In the genomic region with DNA sequence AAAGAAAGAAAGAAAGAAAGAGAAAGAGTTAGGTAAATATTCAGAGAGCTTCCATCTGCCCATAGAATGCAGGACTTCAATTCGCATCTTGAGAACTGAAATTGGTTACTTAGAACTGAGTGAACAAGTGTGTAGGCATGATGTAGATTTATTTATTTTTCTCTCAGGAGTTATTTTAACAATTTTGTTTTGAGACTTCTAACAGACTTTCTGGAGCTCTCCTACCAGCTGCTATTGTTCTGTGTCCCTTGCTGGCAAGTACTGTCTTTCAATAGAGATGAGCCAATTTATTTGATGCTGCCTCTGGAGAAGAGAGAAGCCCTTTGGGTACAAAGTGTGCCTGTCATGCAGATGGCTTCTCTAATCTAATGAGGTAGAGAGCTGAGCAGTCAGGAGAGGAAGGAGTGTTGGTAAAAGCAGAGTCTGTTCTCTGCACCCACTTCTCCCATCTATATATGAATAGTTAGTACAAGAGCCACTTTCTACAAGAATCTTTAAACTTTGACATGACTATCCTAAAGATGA, we compare ENCODE assay signal across 22 cellular contexts.
DNase-seq lines count a peak whose midpoint lies in the region; ATAC-seq and TF ChIP-seq lines count a peak whose summit lies in the region.
"Had no signal": no experiment of that assay in that cellular context is flagged by ENCODE, and none has a peak within 500 bp of the region (broad histone marks: within the 10 kb centered on the region; RNA-seq: fewer than 3 reads in every experiment).

No MANE protein-coding gene starts in this region.

- peaks cover 23% of the 10 kb centered on the region for H3K36me3 ChIP-seq in A673 (ENCODE audit: insufficient read depth, low read length, poor library complexity, severe bottlenecking)
- H3K36me3 ChIP-seq: breast epithelium, heart right ventricle, right lobe of liver, spleen had no signal

- intact Hi-C loops in A673 (cut with micrococcal nuclease; ENCODE audit: unreplicated experiment): loop anchor here (2.0 to 10.0 kb wide), 2 partner anchors 191 to 253 kb away; no protein-coding TSS in a partner anchor

- peak overlapping the region; percentile 6 for H3K4me3 ChIP-seq in A673 (ENCODE audit: low read depth, low read length, poor library complexity, severe bottlenecking)
- H3K4me3 ChIP-seq: breast epithelium, heart right ventricle, right lobe of liver, spleen had no signal

- TF ChIP-seq CTCF in A673 (conservative IDR thresholded peaks at IDR 0.05; ENCODE audit: low read depth, low read length): no peak

- peak overlapping the region; percentile 92 for H3K27ac ChIP-seq in A673 (ENCODE audit: low read depth, low read length, poor library complexity, severe bottlenecking)
- H3K27ac ChIP-seq: breast epithelium, heart right ventricle, right lobe of liver, spleen had no signal

- H3K4me1 ChIP-seq in A673 (ENCODE audit: insufficient read depth, low read length, poor library complexity, severe bottlenecking): peaks cover 70% of the 10 kb centered on the region
- H3K4me1 ChIP-seq: breast epithelium, heart right ventricle, right lobe of liver, spleen had no signal

- CTCF ChIA-PET in A673 (lab: Charles Lee): interaction anchor here (1.2 kb wide), 1 partner anchor 243 kb away, joined by 3 read pairs; no protein-coding TSS in a partner anchor

- no peak for ATAC-seq in GM21737 (IDR thresholded peaks at IDR 0.05; ENCODE audit: unreplicated experiment)
- ATAC-seq: heart right ventricle, right lobe of liver had no signal

- no peaks in the 10 kb centered on the region for H3K27me3 ChIP-seq in A673 (replicated peaks; ENCODE audit: insufficient read depth, low read depth, low read length, poor library complexity)
- H3K27me3 ChIP-seq: breast epithelium, heart right ventricle, right lobe of liver, spleen had no signal

- H3K9me3 ChIP-seq in A673 (ENCODE audit: low read depth, low read length, poor library complexity, severe bottlenecking): no peaks in the 10 kb centered on the region
- H3K9me3 ChIP-seq: breast epithelium, right lobe of liver had no signal

- POLR2A ChIA-PET in A673 (lab: Charles Lee; ENCODE audit: low non-redundant PET): interaction anchor here (0.7 kb wide), 1 partner anchor 35 kb away, joined by 9 read pairs; no protein-coding TSS in a partner anchor

- TSS peak; percentile 63 for BruUV-seq in A673 (replicated peaks; lab: Mats Ljungman, UMichigan)

- DNase-seq in NCI-H1092 treated with DMSO at 0.1 percent for 48 hours (lab: John Stamatoyannopoulos, UW) (peak; percentile 14), NCI-H1092 (lab: John Stamatoyannopoulos, UW) (no peak), A673 (ENCODE audit: low spot score) (peak; percentile 83), NCI-H446 treated with DMSO at 0.1 percent for 48 hours (lab: John Stamatoyannopoulos, UW) (peak; percentile 23), iPS-NIHi11 (ENCODE audit: low spot score) (peak; percentile 5), AG08396 (ENCODE audit: low spot score) (no peak)
- DNase-seq in activated CD4-positive, alpha-beta T cell treated with anti-CD3 and anti-CD28 coated beads for 1 hour: no peak
- DNase-seq: activated CD4-positive, alpha-beta T cell treated with anti-CD3 and anti-CD28 coated beads for 48 hours; activated CD8-positive, alpha-beta memory T cell treated with anti-CD3 and anti-CD28 coated beads for 24 hours; AML-193; CD4-positive, alpha-beta memory T cell; foreskin melanocyte; HCEC 1CT; heart right ventricle; naive B cell; NCI-H1694 treated with DMSO at 0.1 percent for 48 hours; nucleus accumbens; right lobe of liver; spleen; stimulated activated CD4-positive, alpha-beta T cell treated with anti-CD3 and anti-CD28 coated beads, Interleukin-2, amount 100 ng/mL, for 24 hours had no signal

Comparison
In these comparisons a context has a peak if more than half of its experiments do, and no peak if none do; other contexts are left out.
1. DNase-seq: peak in NCI-H1092 treated with DMSO at 0.1 percent for 48 hours (single experiment), A673 (single experiment), NCI-H446 treated with DMSO at 0.1 percent for 48 hours (single experiment) and iPS-NIHi11 (single experiment); none in NCI-H1092 (single experiment), AG08396 (single experiment) and activated CD4-positive, alpha-beta T cell treated with anti-CD3 and anti-CD28 coated beads for 1 hour (single experiment).